In genomic region chr12:53051058-53051880, GRCh38 we compare ENCODE assay signal across 1 cellular context.
TF ChIP-seq lines count a peak whose summit lies in the region.

No MANE protein-coding gene starts in this region.

TF ChIP-seq in HEK293, 187 proteins besides CTCF, POLR2A, EP300 and RAD21 (continued from another document):
- TF ChIP-seq ZNF214 (tag by site-specific recombination; IDR thresholded peaks at IDR 0.05; ENCODE audit: borderline replicate concordance), result no peak
- peak; percentile 59 for TF ChIP-seq EGR2 (tag by site-specific recombination; IDR thresholded peaks at IDR 0.05; ENCODE audit: low read depth)
- 0 out of 2 replicates have a peak, but pooled peaks have one; percentile 19 for TF ChIP-seq ZEB2 (tag by site-specific recombination; IDR thresholded peaks at IDR 0.05)
- no peak for TF ChIP-seq ZSCAN30 (tag by site-specific recombination; IDR thresholded peaks at IDR 0.05)
